Comparison of ENCODE assay signal across 8 cellular contexts in the genomic region with DNA sequence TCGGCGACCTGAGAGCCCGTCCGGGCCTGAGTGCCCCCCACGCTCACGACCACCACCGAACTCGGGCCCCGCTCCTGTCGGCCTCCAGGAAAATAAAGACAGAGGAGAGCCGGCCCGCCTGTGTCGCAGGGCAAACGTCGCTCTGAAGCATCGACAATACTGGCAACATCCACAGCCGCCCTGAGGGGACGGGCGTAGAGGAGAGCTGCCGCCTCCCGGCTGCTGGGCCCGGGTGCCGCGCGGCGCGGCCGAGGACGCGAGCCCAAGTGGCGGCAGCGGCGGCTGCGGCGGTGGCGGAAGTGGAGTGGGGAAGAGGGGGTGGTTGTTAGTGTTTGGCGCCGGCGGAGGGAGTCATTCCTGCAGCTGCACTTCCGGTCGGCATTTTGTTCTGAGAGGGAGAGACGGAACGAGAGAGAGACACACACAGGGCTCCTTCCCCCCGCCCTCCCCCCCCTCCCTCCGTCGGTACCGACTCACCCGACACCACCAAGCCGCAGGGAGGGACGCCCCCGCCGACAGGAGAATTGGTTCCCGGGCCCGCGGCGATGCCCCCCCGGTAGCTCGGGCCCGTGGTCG. TPM values are rescaled to one million over a fixed set of nuclear protein-coding genes. Genes with fewer than 3 reads are reported as not detected.
A peak's percentile ranks its signal among the peaks of the same experiment; 100 is the strongest.
DNase-seq lines count a peak whose midpoint lies in the region; ATAC-seq and TF ChIP-seq lines count a peak whose summit lies in the region.

A gene with protein sequence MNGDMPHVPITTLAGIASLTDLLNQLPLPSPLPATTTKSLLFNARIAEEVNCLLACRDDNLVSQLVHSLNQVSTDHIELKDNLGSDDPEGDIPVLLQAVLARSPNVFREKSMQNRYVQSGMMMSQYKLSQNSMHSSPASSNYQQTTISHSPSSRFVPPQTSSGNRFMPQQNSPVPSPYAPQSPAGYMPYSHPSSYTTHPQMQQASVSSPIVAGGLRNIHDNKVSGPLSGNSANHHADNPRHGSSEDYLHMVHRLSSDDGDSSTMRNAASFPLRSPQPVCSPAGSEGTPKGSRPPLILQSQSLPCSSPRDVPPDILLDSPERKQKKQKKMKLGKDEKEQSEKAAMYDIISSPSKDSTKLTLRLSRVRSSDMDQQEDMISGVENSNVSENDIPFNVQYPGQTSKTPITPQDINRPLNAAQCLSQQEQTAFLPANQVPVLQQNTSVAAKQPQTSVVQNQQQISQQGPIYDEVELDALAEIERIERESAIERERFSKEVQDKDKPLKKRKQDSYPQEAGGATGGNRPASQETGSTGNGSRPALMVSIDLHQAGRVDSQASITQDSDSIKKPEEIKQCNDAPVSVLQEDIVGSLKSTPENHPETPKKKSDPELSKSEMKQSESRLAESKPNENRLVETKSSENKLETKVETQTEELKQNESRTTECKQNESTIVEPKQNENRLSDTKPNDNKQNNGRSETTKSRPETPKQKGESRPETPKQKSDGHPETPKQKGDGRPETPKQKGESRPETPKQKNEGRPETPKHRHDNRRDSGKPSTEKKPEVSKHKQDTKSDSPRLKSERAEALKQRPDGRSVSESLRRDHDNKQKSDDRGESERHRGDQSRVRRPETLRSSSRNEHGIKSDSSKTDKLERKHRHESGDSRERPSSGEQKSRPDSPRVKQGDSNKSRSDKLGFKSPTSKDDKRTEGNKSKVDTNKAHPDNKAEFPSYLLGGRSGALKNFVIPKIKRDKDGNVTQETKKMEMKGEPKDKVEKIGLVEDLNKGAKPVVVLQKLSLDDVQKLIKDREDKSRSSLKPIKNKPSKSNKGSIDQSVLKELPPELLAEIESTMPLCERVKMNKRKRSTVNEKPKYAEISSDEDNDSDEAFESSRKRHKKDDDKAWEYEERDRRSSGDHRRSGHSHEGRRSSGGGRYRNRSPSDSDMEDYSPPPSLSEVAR (N-terminal part only) (plus strand): TSS at position 381 of the 576 bp plus-strand sequence. CDS start 76,928 bp downstream, outside the sequence.

- peak within 1 kb of the TSS; percentile 76 for H3K4me3 ChIP-seq in Jurkat, Clone E6-1 (ENCODE audit: low read length)
- H3K4me3 ChIP-seq in PC-9 (peak within 1 kb of the TSS; percentile 81), esophagus (ENCODE audit: low read depth in 1 of 2, low read length in 2 of 2) (peak within 1 kb of the TSS; percentile 91 to 93), muscle layer of colon (ENCODE audit: low read depth in 1 of 2, low read length in 2 of 2) (peak within 1 kb of the TSS; percentile 86 to 97)

- no TSS peak for BruUV-seq in PC-9 (replicated peaks; lab: Mats Ljungman, UMichigan)

- H4K20me1 ChIP-seq in PC-9 (ENCODE audit: insufficient read depth): peaks cover 44% of the 10 kb centered on the region

- H3K27ac ChIP-seq in PC-9 (peak within 1 kb of the TSS; percentile 82), esophagus (ENCODE audit: low read depth in 2 of 2, low read length in 1 of 2) (peak within 1 kb of the TSS; percentile 99), muscle layer of colon (ENCODE audit: low read depth, low read length) (peak within 1 kb of the TSS; percentile 99)

- CTCF ChIA-PET in PC-9 (lab: Charles Lee): interaction anchor here (1.6 kb wide), 1 partner anchor 76 kb away, joined by 3 read pairs; no protein-coding TSS in a partner anchor

- ATAC-seq in GM21717 (IDR thresholded peaks at IDR 0.05; ENCODE audit: unreplicated experiment): peak; percentile 66

- no peak for TF ChIP-seq CTCF in PC-9 (conservative IDR thresholded peaks at IDR 0.05)

- H3K4me1 ChIP-seq in PC-9 (replicated peaks; ENCODE audit: insufficient read depth): peaks cover 59% of the 10 kb centered on the region
- no peaks in the 10 kb centered on the region for H3K4me1 ChIP-seq in esophagus (ENCODE audit: control insufficient read depth in 2 of 2, insufficient read depth in 2 of 2, low read length in 1 of 2)
- peaks cover 35% of the 10 kb centered on the region for H3K4me1 ChIP-seq in muscle layer of colon (ENCODE audit: insufficient read depth, low read length)

- WGBS in esophagus, 2 donors: 0% methylated on average over 42 to 60 of the region's 60 CpGs

- peak; percentile 95 for DNase-seq in DMS153 treated with DMSO at 0.1 percent for 48 hours (lab: John Stamatoyannopoulos, UW; ENCODE audit: unreplicated experiment)
- peak; percentile 93 for DNase-seq in Jurkat, Clone E6-1 (ENCODE audit: low read depth, low spot score)
- DNase-seq in PC-9: peak; percentile 89 to 95
- peak; percentile 84 for DNase-seq in activated T-cell treated with anti-CD3 and anti-CD28 coated beads, Interleukin-2, amount 50 U/mL, for 1 hour
- peak; percentile 74 for DNase-seq in stimulated activated CD8-positive, alpha-beta memory T cell treated with anti-CD3 and anti-CD28 coated beads, Interleukin-7, amount 100 ng/mL, for 24 hours (ENCODE audit: low read depth)

- H3K9me2 ChIP-seq in PC-9 (ENCODE audit: insufficient read depth): no peaks in the 10 kb centered on the region

- H3K27me3 ChIP-seq in PC-9 (ENCODE audit: insufficient read depth, low read depth): no peaks in the 10 kb centered on the region
- H3K27me3 ChIP-seq in esophagus (ENCODE audit: control insufficient read depth in 1 of 2, insufficient read depth in 2 of 2, low read length in 2 of 2): no peaks in the 10 kb centered on the region
- H3K27me3 ChIP-seq in muscle layer of colon (ENCODE audit: control insufficient read depth in 1 of 2, insufficient read depth in 2 of 2, low read length in 2 of 2): no peaks in the 10 kb centered on the region

- H3K79me2 ChIP-seq in PC-9 (ENCODE audit: low read depth): peaks cover 91% of the 10 kb centered on the region

- POLR2A ChIA-PET in PC-9 (lab: Charles Lee; ENCODE audit: unreplicated experiment): interaction anchor here (0.6 kb wide), 2 partner anchors 31 to 725 kb away, joined by 4 read pairs; a partner anchor contains a TSS

- H3K9me3 ChIP-seq in PC-9 (ENCODE audit: insufficient read depth, low read depth): no peaks in the 10 kb centered on the region
- no peaks in the 10 kb centered on the region for H3K9me3 ChIP-seq in esophagus (ENCODE audit: control insufficient read depth in 2 of 2, insufficient read depth in 1 of 2, low read depth in 1 of 2, low read length in 1 of 2)
- no peaks in the 10 kb centered on the region for H3K9me3 ChIP-seq in muscle layer of colon (ENCODE audit: low read length)

- H3K36me3 ChIP-seq in PC-9 (ENCODE audit: low read depth): no peaks in the 10 kb centered on the region
- H3K36me3 ChIP-seq in esophagus (ENCODE audit: control insufficient read depth in 2 of 2, insufficient read depth in 2 of 2, low read length in 1 of 2): no peaks in the 10 kb centered on the region
- no peaks in the 10 kb centered on the region for H3K36me3 ChIP-seq in muscle layer of colon (ENCODE audit: insufficient read depth, low read length)

- H3F3A ChIP-seq in PC-9 (ENCODE audit: insufficient read depth, low read depth): peaks cover 31% of the 10 kb centered on the region

- peak within 1 kb of the TSS; percentile 99 for H2AFZ ChIP-seq in PC-9

- peak within 1 kb of the TSS; percentile 98 for H3K9ac ChIP-seq in muscle layer of colon (ENCODE audit: low read length)

- peak within 1 kb of the TSS; percentile 98 for H3K4me2 ChIP-seq in PC-9

- intact Hi-C loops in PC-9 (cut with micrococcal nuclease; ENCODE audit: unreplicated experiment): loop anchor here (1.0 to 10.0 kb wide), 5 partner anchors 130 to 1952 kb away; a partner anchor contains a TSS

RNA-seq across cellular contexts. Expression of the gene that starts here (rescaled TPM):
- polyA plus RNA-seq in Jurkat, Clone E6-1 (2012; ENCODE audit: insufficient read depth, insufficient read length): 51.7 TPM
- total RNA-seq in PC-9 (2021): 83.8 and 124 TPM in 2 replicates
- 10 to 100 TPM; 10.9 to 16.1 TPM for polyA plus RNA-seq in esophagus

Comparison
In these comparisons a context has a peak if more than half of its experiments do, and no peak if none do; other contexts are left out.
1. Peak in every context shown above with its lines: DNase-seq, ATAC-seq, H3K4me3 ChIP-seq and H3K27ac ChIP-seq.